ENCODE assay signal across 24 cellular contexts in the genomic region with DNA sequence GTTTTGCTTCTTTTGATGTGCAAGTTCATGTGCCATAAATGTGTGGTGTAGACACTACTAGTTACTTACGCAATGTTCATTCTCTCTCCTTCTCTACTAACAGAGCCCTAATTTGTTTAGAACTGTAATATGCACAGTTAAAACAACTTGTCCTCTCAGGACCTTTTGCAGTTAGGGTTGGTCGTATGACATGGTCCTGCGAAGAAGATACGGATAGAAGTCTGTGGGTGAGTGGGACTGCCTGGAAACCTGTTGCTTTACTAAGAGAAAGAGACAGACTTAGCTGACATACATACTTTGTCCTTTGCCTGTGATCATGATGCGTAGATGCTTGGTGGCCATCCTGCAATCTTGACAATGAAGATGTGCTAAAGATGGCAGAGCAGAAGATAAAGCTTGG. TPM values are rescaled to one million over a fixed set of nuclear protein-coding genes. Genes with fewer than 3 reads are reported as not detected.
DNase-seq lines count a peak whose midpoint lies in the region; ATAC-seq, FAIRE-seq and TF ChIP-seq lines count a peak whose summit lies in the region.
"Had no signal": no experiment of that assay in that cellular context is flagged by ENCODE, and none has a peak within 500 bp of the region (broad histone marks: within the 10 kb centered on the region; RNA-seq: fewer than 3 reads in every experiment).

No MANE protein-coding gene starts in this region.

- TF ChIP-seq CTCF in K562 (IDR thresholded peaks at IDR 0.05 in 2 of 3, conservative IDR thresholded peaks at IDR 0.05 in 1 of 3; ENCODE audit: insufficient read depth in 2 of 3, low read depth in 1 of 3, low read length in 3 of 3) (no peak), fibroblast of villous mesenchyme (IDR thresholded peaks at IDR 0.05; ENCODE audit: insufficient read depth, low read depth, low read length) (no peak), nephron progenitor cell (IDR thresholded peaks at IDR 0.05) (no peak), smooth muscle cell (IDR thresholded peaks at IDR 0.05; ENCODE audit: borderline replicate concordance, insufficient read depth, poor library complexity, severe bottlenecking) (no peak)

- H3K27me3 ChIP-seq in K562 (ENCODE audit: control insufficient read depth in 2 of 2, insufficient read depth in 2 of 2, low read length in 2 of 2) (no peaks in the 10 kb centered on the region), smooth muscle cell (ENCODE audit: low read depth) (no peaks in the 10 kb centered on the region)
- H3K27me3 ChIP-seq: BE2C had no signal

- CTCF ChIA-PET in K562 (lab: Yijun Ruan, JAX; ENCODE audit: low intra/inter-chr PET ratio): no interaction called here

- H3K27me3 Mint-ChIP-seq in nephron progenitor cell (ENCODE audit: low read depth, poor library complexity): peaks cover 3% of the 10 kb centered on the region
- H3K27me3 Mint-ChIP-seq: CD4-positive, CD25-positive, alpha-beta regulatory T cell; CD8-positive, alpha-beta memory T cell had no signal

- in situ Hi-C loops in K562 (cut with MboI): no loop called here

- intact Hi-C loops in K562 (cut with micrococcal nuclease): no loop called here

- POLR2A ChIA-PET in K562 (lab: Yijun Ruan, JAX): interaction anchor here (0.6 to 1.1 kb wide), 2 partner anchors 9 to 225 kb away, joined by 3 read pairs; no protein-coding TSS in a partner anchor

- H3K9me3 ChIP-seq in K562 (replicated peaks; ENCODE audit: control insufficient read depth, insufficient read depth, low read depth, low read length) (peaks cover 3% of the 10 kb centered on the region), smooth muscle cell (replicated peaks; ENCODE audit: low read depth) (no peaks in the 10 kb centered on the region)
- H3K9me3 ChIP-seq: BE2C had no signal

- TF ChIP-seq RAD21 in K562 (CRISPR knock-in tag; conservative IDR thresholded peaks at IDR 0.05 in 1 of 2, IDR thresholded peaks at IDR 0.05 in 1 of 2): no peak

- no peak for ATAC-seq in K562
- no peak for ATAC-seq in HG02938 (IDR thresholded peaks at IDR 0.05; ENCODE audit: unreplicated experiment)
- no peak for ATAC-seq in GM18517 (IDR thresholded peaks at IDR 0.05; ENCODE audit: unreplicated experiment)
- ATAC-seq in GM21381 (IDR thresholded peaks at IDR 0.05; ENCODE audit: unreplicated experiment): no peak
- ATAC-seq: GM23338 had no signal

- TF ChIP-seq EP300 in K562 (IDR thresholded peaks at IDR 0.05; ENCODE audit: low read length): no peak

- peaks cover 68% of the 10 kb centered on the region for H3K36me3 Mint-ChIP-seq in nephron progenitor cell (ENCODE audit: low read depth)

- TF ChIP-seq POLR2A in K562 (conservative IDR thresholded peaks at IDR 0.05): no peak

- DNase-seq in K562 (ENCODE audit: extremely low read depth in 1 of 4, low spot score in 3 of 4) (no peak), fibroblast of villous mesenchyme (ENCODE audit: low read depth) (peak; percentile 42), nephron progenitor cell (no peak), smooth muscle cell (lab: John Stamatoyannopoulos, UW; ENCODE audit: unreplicated experiment) (no peak)
- DNase-seq: ACHN; BE2C; C1 segment of cervical spinal cord; CD4-positive, CD25-positive, alpha-beta regulatory T cell; CD8-positive, alpha-beta memory T cell; COR-L47; DMS 273 treated with DMSO at 0.1 percent for 48 hours; DMS53; DND-41; HCEC 1CT; HFFc6 had no signal

- H3K4me1 ChIP-seq in K562 (replicated peaks in 1 of 2; ENCODE audit: control insufficient read depth in 2 of 2, insufficient read depth in 2 of 2, low read length in 2 of 2): no peaks in the 10 kb centered on the region
- H3K4me1 ChIP-seq in smooth muscle cell (ENCODE audit: low read depth): peaks cover 5% of the 10 kb centered on the region

- no peaks in the 10 kb centered on the region for H3K79me2 ChIP-seq in K562 (ENCODE audit: control insufficient read depth, insufficient read depth, low read length)
- H3K79me2 ChIP-seq in smooth muscle cell (ENCODE audit: low read depth): no peaks in the 10 kb centered on the region

- H3K9me3 Mint-ChIP-seq in nephron progenitor cell: peaks cover 19% of the 10 kb centered on the region

- WGBS in K562 (ENCODE audit: insufficient coverage, low coverage, missing lambda C conversion rate): 91% methylated on average over 5 of the region's 5 CpGs
- 99% methylated on average over 5 of the region's 5 CpGs for WGBS in smooth muscle cell (ENCODE audit: low lambda C conversion rate)

- H3K4me3 Mint-ChIP-seq in nephron progenitor cell: no peak overlapping the region
- H3K4me3 Mint-ChIP-seq: CD4-positive, CD25-positive, alpha-beta regulatory T cell; CD8-positive, alpha-beta memory T cell; GM23338; HFFc6 had no signal

- H4K20me1 ChIP-seq in K562 (replicated peaks; ENCODE audit: control insufficient read depth, insufficient read depth, low read length): no peaks in the 10 kb centered on the region
- no peaks in the 10 kb centered on the region for H4K20me1 ChIP-seq in smooth muscle cell (ENCODE audit: low read depth)

- no peak overlapping the region for H2AFZ ChIP-seq in K562 (ENCODE audit: low read depth, low read length)
- H2AFZ ChIP-seq in smooth muscle cell (ENCODE audit: low read depth): no peak overlapping the region
- H2AFZ ChIP-seq: GM23338 had no signal

- peaks cover 21% of the 10 kb centered on the region for H3K4me1 Mint-ChIP-seq in nephron progenitor cell
- H3K4me1 Mint-ChIP-seq: CD8-positive, alpha-beta memory T cell; GM23338 had no signal

- H3K4me3 ChIP-seq in K562 (no peak overlapping the region), fibroblast of villous mesenchyme (ENCODE audit: low read depth, low read length) (no peak overlapping the region), smooth muscle cell (no peak overlapping the region)
- H3K4me3 ChIP-seq: GM12878, GM23338 had no signal

- no peak overlapping the region for H3K27ac ChIP-seq in K562 (ENCODE audit: extremely low read depth, low read depth, low read length)
- no peak overlapping the region for H3K27ac ChIP-seq in smooth muscle cell (ENCODE audit: low read depth)
- H3K27ac ChIP-seq: KMS-11 had no signal

- H3K36me3 ChIP-seq in K562 (ENCODE audit: control insufficient read depth, insufficient read depth, low read length) (no peaks in the 10 kb centered on the region; the same call in 1 of the 3 replicates), smooth muscle cell (ENCODE audit: low read depth) (peaks cover 5% of the 10 kb centered on the region)
- H3K36me3 ChIP-seq: BE2C had no signal

- FAIRE-seq in K562 (lab: Jason Lieb, UNC): no peak
- FAIRE-seq: A204.1, GM12878, H54, HTR-8/SVneo had no signal

- H3K4me2 ChIP-seq in K562 (ENCODE audit: insufficient read depth, low read length) (no peak overlapping the region), smooth muscle cell (no peak overlapping the region)
- H3K4me2 ChIP-seq: GM23338, KMS-11 had no signal

- H3K9me1 ChIP-seq in K562 (ENCODE audit: control insufficient read depth, insufficient read depth, low read length): no peaks in the 10 kb centered on the region

- H3K9ac ChIP-seq in K562 (ENCODE audit: insufficient read depth in 1 of 2, low read depth in 2 of 2, low read length in 2 of 2) (no peak overlapping the region), smooth muscle cell (ENCODE audit: low read depth) (no peak overlapping the region)
- H3K9ac ChIP-seq: KMS-11 had no signal

- H3K27ac Mint-ChIP-seq in nephron progenitor cell: peak overlapping the region; percentile 30
- H3K27ac Mint-ChIP-seq: CD8-positive, alpha-beta memory T cell; GM23338; HFFc6 had no signal

- H3F3A ChIP-seq in smooth muscle cell (ENCODE audit: low read depth): no peaks in the 10 kb centered on the region

- no TSS peak for BruUV-seq in K562 (replicated peaks; lab: Mats Ljungman, UMichigan)

TF ChIP-seq in K562, 482 proteins besides CTCF, POLR2A, EP300 and RAD21:
- peak; percentile 24; the same call in 1 of the 2 replicates for TF ChIP-seq CEBPB (tag; IDR thresholded peaks at IDR 0.05)
- TF ChIP-seq SREBF1 (IDR thresholded peaks at IDR 0.05; ENCODE audit: borderline replicate concordance, low read depth, low read length): no peak
TF ChIP-seq in K562: peak in this region for 1.

RNA-seq across cellular contexts. Expression of gene PRPF18, which starts 51.1 kb away (rescaled TPM):
- total RNA-seq in K562 (2011; cell fraction: chromatin; rRNA removed; ENCODE audit: low replicate concordance): 16.6 and 64.6 TPM in 2 replicates
- total RNA-seq in K562 (2011; cell fraction: nucleolus; rRNA removed): 6.8 and 10.3 TPM in 2 replicates
- 15.2 and 18.3 TPM in 2 replicates for total RNA-seq in K562 (2011; cell fraction: nucleoplasm; rRNA removed)
- total RNA-seq in K562 (2014; rRNA removed) (16.9 and 23.1 TPM in 2 replicates), K562 (2014; rRNA removed; fragmentation: Illumina TruSeq; extraction: Trizol) (26.4 and 30.3 TPM in 2 replicates), K562 (2015; rRNA removed; fragmentation: Illumina TruSeq; extraction: Trizol) (25.7 and 30.6 TPM in 2 replicates), K562 (2021) (14.0 and 14.8 TPM in 2 replicates), fibroblast of villous mesenchyme (31.6 and 37.1 TPM in 2 replicates), smooth muscle cell (31.1 and 36.9 TPM in 2 replicates)
- polyA plus RNA-seq in K562 (2011; rRNA removed) (10.3 and 15.7 TPM in 2 replicates), K562 (2014; fragmentation: Illumina TruSeq; extraction: Trizol) (20.5 and 25.9 TPM in 2 replicates), K562 (2014; fragmentation: Nextera tagmentation; extraction: Ambion mirVana) (10 to 100 TPM; 19.6 to 26.6 TPM), K562 (2014; rRNA removed) (16.8 and 22.4 TPM in 2 replicates), smooth muscle cell (21.6 and 22.4 TPM in 2 replicates)
- polyA plus RNA-seq in K562 (2011; cell fraction: cytosol; rRNA removed): 2.7 and 5.6 TPM in 2 replicates
- polyA plus RNA-seq in K562 (2011; cell fraction: nucleus; rRNA removed): 5.1 and 6.3 TPM in 2 replicates
- polyA plus RNA-seq in K562 (2012): 11.2 and 15.1 TPM in 2 replicates
- 19.2 and 22.2 TPM in 2 replicates for polyA minus RNA-seq in K562 (2011; rRNA and poly(A)+ RNA removed)
- polyA minus RNA-seq in K562 (2011; cell fraction: cytosol; rRNA and poly(A)+ RNA removed): 3.5 and 6.4 TPM in 2 replicates
- 9.3 and 25.3 TPM in 2 replicates for polyA minus RNA-seq in K562 (2011; cell fraction: nucleus; rRNA and poly(A)+ RNA removed)
